In the genomic region with DNA sequence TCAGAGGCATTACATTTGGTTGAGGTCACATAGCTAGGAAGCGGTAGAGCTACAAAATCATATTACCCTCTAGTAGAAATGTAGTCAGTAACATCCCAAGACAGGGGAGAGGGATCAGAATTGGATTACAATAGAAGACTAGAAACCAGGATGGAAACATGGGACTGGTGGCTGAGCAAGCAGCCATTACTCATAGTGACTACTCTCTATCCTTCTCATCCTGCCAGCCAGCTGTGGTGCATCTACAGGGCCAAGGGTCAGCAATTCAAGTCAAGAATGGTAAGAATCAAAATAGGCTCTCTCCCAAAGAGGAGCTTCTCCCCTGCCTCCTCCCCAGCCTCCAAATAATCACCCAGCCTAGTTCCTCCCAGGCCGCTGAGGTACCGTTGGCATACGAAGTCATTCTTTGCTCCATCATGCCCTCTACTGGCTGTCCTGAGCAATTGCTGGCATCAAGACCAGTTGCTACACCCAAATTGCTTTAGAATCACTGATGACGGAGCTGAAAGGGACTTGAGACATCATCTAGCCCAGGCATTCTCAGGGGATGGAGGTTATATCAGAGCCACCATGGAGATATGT, we compare ENCODE assay signal across 8 cellular contexts. TPM values are rescaled to one million over a fixed set of nuclear protein-coding genes. Genes with fewer than 3 reads are reported as not detected.
A peak's percentile ranks its signal among the peaks of the same experiment; 100 is the strongest.
DNase-seq lines count a peak whose midpoint lies in the region; ATAC-seq and TF ChIP-seq lines count a peak whose summit lies in the region.

No MANE protein-coding gene starts in this region.

- peak; percentile 53 for ATAC-seq in HG02973 (IDR thresholded peaks at IDR 0.05; ENCODE audit: unreplicated experiment)

- H2BK5ac ChIP-seq in neuronal stem cell (ENCODE audit: low read length): no peak overlapping the region

- H3K27me3 ChIP-seq in neuronal stem cell (ENCODE audit: control insufficient read depth in 3 of 3, insufficient read depth in 3 of 3, low read depth in 1 of 3, low read length in 3 of 3): peaks cover 0 to 7% (median 0%) of the 10 kb centered on the region in 3 experiments

- no peaks in the 10 kb centered on the region for H3K36me3 ChIP-seq in neuronal stem cell (replicated peaks in 1 of 2; ENCODE audit: control insufficient read depth in 2 of 2, insufficient read depth in 2 of 2, low read length in 2 of 2)

- no peak overlapping the region for H3K4me3 ChIP-seq in GM12875 (ENCODE audit: low read depth, low read length)
- no peak overlapping the region for H3K4me3 ChIP-seq in neuronal stem cell (ENCODE audit: low read length in 2 of 2)

- no peak overlapping the region for H2BK15ac ChIP-seq in neuronal stem cell (ENCODE audit: low read length)

- DNase-seq in AG08396 (ENCODE audit: low spot score) (peak; percentile 67), NCI-H446 treated with DMSO at 0.1 percent for 48 hours (lab: John Stamatoyannopoulos, UW) (peak; percentile 62), fibroblast of peridontal ligament (ENCODE audit: extremely low read depth) (peak; percentile 24), neuronal stem cell (ENCODE audit: low spot score) (peak; percentile 44), cortex of kidney (lab: John Stamatoyannopoulos, UW) (no peak)
- DNase-seq in activated CD8-positive, alpha-beta memory T cell treated with anti-CD3 and anti-CD28 coated beads for 48 hours (ENCODE audit: low read depth in 2 of 3, low spot score in 2 of 3): peak in 2 of 3 experiments; percentile 1 to 6

- no CpG with 5 or more reads among the region's 5 CpGs for WGBS in neuronal stem cell (ENCODE audit: extremely low coverage in 2 of 2, insufficient read length in 2 of 2, insufficient replicate concordance in 1 of 2), 2 donors

- no peak overlapping the region for H2AK5ac ChIP-seq in neuronal stem cell (ENCODE audit: low read depth, low read length)

- no peak overlapping the region for H3K4me2 ChIP-seq in neuronal stem cell (ENCODE audit: insufficient read depth, low read length, poor library complexity, severe bottlenecking)

- H3K14ac ChIP-seq in neuronal stem cell (ENCODE audit: low read length): no peak overlapping the region

- H2BK120ac ChIP-seq in neuronal stem cell (ENCODE audit: low read depth, low read length): no peak overlapping the region

- no peak overlapping the region for H3K23ac ChIP-seq in neuronal stem cell (ENCODE audit: low read depth, low read length, poor library complexity)

- no peak overlapping the region for H2AFZ ChIP-seq in neuronal stem cell (ENCODE audit: low read length)

- no peak overlapping the region for H3K27ac ChIP-seq in neuronal stem cell (replicated peaks; ENCODE audit: low read length)

- H3K79me1 ChIP-seq in neuronal stem cell (ENCODE audit: low read depth, low read length): no peaks in the 10 kb centered on the region

- no peak overlapping the region for H3K4ac ChIP-seq in neuronal stem cell (ENCODE audit: low read length)

- no peak overlapping the region for H3K9ac ChIP-seq in neuronal stem cell (ENCODE audit: low read depth, low read length, poor library complexity)

- TF ChIP-seq CTCF in GM12875 (IDR thresholded peaks at IDR 0.05; ENCODE audit: borderline replicate concordance, insufficient read depth, low read depth, low read length): peak; percentile 80

- no peak overlapping the region for H3K18ac ChIP-seq in neuronal stem cell (ENCODE audit: low read length)

- no peak overlapping the region for H2BK12ac ChIP-seq in neuronal stem cell (ENCODE audit: low read length)

- no peak overlapping the region for H4K8ac ChIP-seq in neuronal stem cell (ENCODE audit: low read depth, low read length)

- H4K91ac ChIP-seq in neuronal stem cell (ENCODE audit: low read depth, low read length, poor library complexity): no peak overlapping the region

- peaks cover 0 to 1% of the 10 kb centered on the region in 2 donors for H3K4me1 ChIP-seq in neuronal stem cell (ENCODE audit: control insufficient read depth in 2 of 2, insufficient read depth in 1 of 2, low read depth in 1 of 2, low read length in 2 of 2)

- H3K9me3 ChIP-seq in neuronal stem cell (replicated peaks in 1 of 2; ENCODE audit: control insufficient read depth in 2 of 2, insufficient read depth in 1 of 2, low read depth in 1 of 2, low read length in 2 of 2): no peaks in the 10 kb centered on the region

RNA-seq across cellular contexts. Expression of gene AWAT2, which starts 19.4 kb away (rescaled TPM):
- 0.04 TPM for polyA plus RNA-seq in neuronal stem cell (2013, experiment 1 of 2)
- 0.04 TPM for polyA plus RNA-seq in neuronal stem cell (2013, experiment 2 of 2)

RNA-seq across cellular contexts. Expression of gene OTUD6A, which starts 31.9 kb away (rescaled TPM):
- polyA plus RNA-seq in neuronal stem cell (2013, experiment 1 of 2): not detected
- polyA plus RNA-seq in neuronal stem cell (2013, experiment 2 of 2): not detected
